In the genomic region with DNA sequence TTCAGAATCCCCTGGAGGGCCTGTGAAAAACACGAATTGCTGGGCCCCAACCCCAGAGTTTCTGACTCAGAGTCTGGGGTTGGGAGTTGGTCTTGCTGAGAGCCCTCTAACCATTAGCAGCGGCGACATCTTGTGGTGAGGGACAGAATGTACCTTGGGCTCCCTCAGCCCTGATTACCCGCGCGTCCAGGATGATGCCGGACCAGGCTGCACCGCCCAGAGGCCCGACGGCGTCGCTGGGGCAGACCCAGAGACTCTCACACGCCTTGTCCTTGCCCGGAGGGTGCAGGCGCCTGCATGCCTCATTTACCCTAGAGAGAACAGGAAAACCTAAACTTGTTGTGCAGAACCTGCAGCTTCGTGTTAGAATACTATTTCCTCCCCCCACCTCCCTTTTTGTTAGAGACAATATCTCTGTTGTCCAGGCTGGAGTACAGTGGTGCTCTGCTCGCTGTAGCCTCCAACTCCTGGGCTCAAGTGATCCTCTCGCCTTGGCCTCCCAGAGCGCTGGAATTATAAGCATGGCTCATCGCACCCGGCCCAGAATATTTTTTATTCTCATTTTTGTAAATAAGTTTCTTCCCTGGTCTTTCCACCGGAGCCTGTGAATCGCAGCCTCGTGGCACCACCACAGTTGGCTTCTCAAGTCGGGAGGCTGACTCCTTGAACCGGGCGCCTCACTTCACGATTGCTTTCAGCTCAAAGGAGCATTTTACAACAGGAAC, we compare ENCODE assay signal across 8 cellular contexts. TPM values are rescaled to one million over a fixed set of nuclear protein-coding genes. Genes with fewer than 3 reads are reported as not detected.
A peak's percentile ranks its signal among the peaks of the same experiment; 100 is the strongest.
DNase-seq lines count a peak whose midpoint lies in the region; ATAC-seq, FAIRE-seq and TF ChIP-seq lines count a peak whose summit lies in the region.

No MANE protein-coding gene starts in this region.

- TF ChIP-seq CTCF in Calu3 (IDR thresholded peaks at IDR 0.05; ENCODE audit: unreplicated experiment) (peak; percentile 81), endothelial cell of umbilical vein (IDR thresholded peaks at IDR 0.05; ENCODE audit: extremely low read depth in 1 of 2, insufficient read depth in 1 of 2, low read depth in 1 of 2, low read length in 2 of 2) (peak; percentile 78 to 85)

- no TSS peak for BruUV-seq in Calu3 (replicated peaks; lab: Mats Ljungman, UMichigan)
- no TSS peak for BruUV-seq in endothelial cell of umbilical vein (replicated peaks; lab: Mats Ljungman, UMichigan)

- no peaks in the 10 kb centered on the region for H3K9me3 ChIP-seq in endothelial cell of umbilical vein (replicated peaks; ENCODE audit: control insufficient read depth, insufficient read depth, low read length)

- no peaks in the 10 kb centered on the region for H3K27me3 ChIP-seq in endothelial cell of umbilical vein (ENCODE audit: control insufficient read depth in 2 of 2, insufficient read depth in 2 of 2, low read length in 2 of 2)

- POLR2A ChIA-PET in endothelial cell of umbilical vein (lab: Charles Lee), result interaction anchor here (1.3 kb wide), 1 partner anchor 132 kb away, joined by 3 read pairs; no protein-coding TSS in a partner anchor

- FAIRE-seq in endothelial cell of umbilical vein (lab: Jason Lieb, UNC), result peak; percentile 96

- no peaks in the 10 kb centered on the region for H3K27me3 Mint-ChIP-seq in Calu3 (ENCODE audit: unreplicated experiment)

- no peaks in the 10 kb centered on the region for H3K36me3 ChIP-seq in endothelial cell of umbilical vein (ENCODE audit: control insufficient read depth in 2 of 2, extremely low read depth in 1 of 2, insufficient read depth in 2 of 2, low read length in 2 of 2)

- CTCF ChIA-PET in Calu3 (lab: Charles Lee), result interaction anchor here (0.6 to 2.2 kb wide), 15 partner anchors 35 to 380 kb away, joined by 3 to 15 read pairs (median 6); a partner anchor contains a TSS
- CTCF ChIA-PET in endothelial cell of umbilical vein (lab: Charles Lee), result interaction anchor here (0.6 to 6.7 kb wide), 44 partner anchors 10 to 1105 kb away, joined by 3 to 97 read pairs (median 5); a partner anchor contains a TSS

- H2AFZ ChIP-seq in endothelial cell of umbilical vein (ENCODE audit: low read depth, low read length), result peak overlapping the region; percentile 64

- peaks cover 10% of the 10 kb centered on the region for H3K4me1 ChIP-seq in endothelial cell of umbilical vein (ENCODE audit: control insufficient read depth, extremely low read depth, insufficient read depth, low read length)

- H3K27ac Mint-ChIP-seq in Calu3 (ENCODE audit: unreplicated experiment), result peak overlapping the region; percentile 42

- no peak for TF ChIP-seq POLR2A in endothelial cell of umbilical vein (IDR thresholded peaks at IDR 0.05; ENCODE audit: low read depth, low read length)

- peaks cover 19% of the 10 kb centered on the region for H3K36me3 Mint-ChIP-seq in Calu3 (ENCODE audit: insufficient read depth, unreplicated experiment)

- H3K4me1 Mint-ChIP-seq in Calu3 (ENCODE audit: low read depth, unreplicated experiment), result peaks cover 42% of the 10 kb centered on the region

- peak; percentile 65 for ATAC-seq in GM21381 (IDR thresholded peaks at IDR 0.05; ENCODE audit: unreplicated experiment)

- H3K79me2 ChIP-seq in endothelial cell of umbilical vein (ENCODE audit: control insufficient read depth, insufficient read depth, low read length), result no peaks in the 10 kb centered on the region

- no peaks in the 10 kb centered on the region for H3K9me1 ChIP-seq in endothelial cell of umbilical vein (replicated peaks; ENCODE audit: control insufficient read depth, extremely low read depth, insufficient read depth, low read length)

- H4K20me1 ChIP-seq in endothelial cell of umbilical vein (replicated peaks; ENCODE audit: control insufficient read depth, extremely low read depth, insufficient read depth, low read length), result no peaks in the 10 kb centered on the region

- DNase-seq in Calu3 (peak; percentile 94), HS-27A (ENCODE audit: low read depth) (peak; percentile 57), NOMO-1 (lab: John Stamatoyannopoulos, UW; ENCODE audit: unreplicated experiment in 2 of 2) (peak; percentile 79 to 86), endothelial cell of umbilical vein (ENCODE audit: low read depth, low spot score) (peak; percentile 82), mucosa of gallbladder (ENCODE audit: low spot score) (peak; percentile 83)
- peak; percentile 87 for DNase-seq in activated CD8-positive, alpha-beta memory T cell treated with anti-CD3 and anti-CD28 coated beads for 24 hours
- peak; percentile 64 for DNase-seq in stimulated activated CD8-positive, alpha-beta memory T cell treated with anti-CD3 and anti-CD28 coated beads, Interleukin-4, amount 100 ng/mL, for 24 hours (ENCODE audit: low read depth)

- no peak overlapping the region for H3K27ac ChIP-seq in endothelial cell of umbilical vein (ENCODE audit: insufficient read depth, low read depth, low read length)

- H3K4me2 ChIP-seq in endothelial cell of umbilical vein (ENCODE audit: insufficient read depth, low read length), result no peak overlapping the region

- dilution Hi-C loops in endothelial cell of umbilical vein (cut with MboI; ENCODE audit: extremely low pct_ligation_motif_present, low sequenced_read_pairs), result no loop called here

- H3K4me3 Mint-ChIP-seq in Calu3 (ENCODE audit: low read depth, unreplicated experiment), result peak overlapping the region; percentile 52

- H3K9ac ChIP-seq in endothelial cell of umbilical vein (replicated peaks; ENCODE audit: extremely low read depth, insufficient read depth, low read length), result no peak overlapping the region

- no peaks in the 10 kb centered on the region for H3K9me3 Mint-ChIP-seq in Calu3 (ENCODE audit: low read depth, unreplicated experiment)

- intact Hi-C loops in Calu3 (cut with micrococcal nuclease; ENCODE audit: unreplicated experiment), result loop anchor here (1.0 to 10.0 kb wide), 6 partner anchors 44 to 1112 kb away; no protein-coding TSS in a partner anchor
- intact Hi-C loops in endothelial cell of umbilical vein (cut with micrococcal nuclease), result loop anchor here (1.0 to 5.0 kb wide), 10 partner anchors 38 to 1107 kb away; a partner anchor contains a TSS

- H3K4me3 ChIP-seq in endothelial cell of umbilical vein (replicated peaks in 1 of 3; ENCODE audit: insufficient read depth in 1 of 3, low read depth in 1 of 3, low read length in 3 of 3), result no peak overlapping the region

TF ChIP-seq in endothelial cell of umbilical vein, 7 proteins besides CTCF, POLR2A, EP300 and RAD21:
- peak; percentile 29 for TF ChIP-seq FOS (IDR thresholded peaks at IDR 0.05; ENCODE audit: borderline replicate concordance, insufficient read depth, low read length)
- TF ChIP-seq JUN (IDR thresholded peaks at IDR 0.05; ENCODE audit: borderline replicate concordance, insufficient read depth, insufficient read length, low read depth), result no peak

RNA-seq across cellular contexts. Expression of a gene that starts 22.2 kb away (rescaled TPM):
- not detected in 2 replicates for total RNA-seq in Calu3 (2022)
- not detected in 2 replicates for total RNA-seq in endothelial cell of umbilical vein
- not detected in 2 replicates for polyA plus RNA-seq in endothelial cell of umbilical vein
- not detected in 2 replicates for polyA plus RNA-seq in endothelial cell of umbilical vein (2011; cell fraction: cytosol; rRNA removed)
- not detected in 2 replicates for polyA plus RNA-seq in endothelial cell of umbilical vein (2011; cell fraction: nucleus; rRNA removed)
- polyA plus RNA-seq in endothelial cell of umbilical vein (2012), result not detected in 2 replicates
- not detected in 2 replicates for polyA minus RNA-seq in endothelial cell of umbilical vein
- polyA minus RNA-seq in endothelial cell of umbilical vein (2011; cell fraction: cytosol; rRNA and poly(A)+ RNA removed), result not detected
- not detected in 2 replicates for polyA minus RNA-seq in endothelial cell of umbilical vein (2011; cell fraction: nucleus; rRNA and poly(A)+ RNA removed)
- total RNA-seq in mucosa of gallbladder, result 0.17 TPM
